Comparison of ENCODE assay signal across 1 cellular context in genomic region chr2:58046585-58047372, GRCh38.
TF ChIP-seq lines count a peak whose summit lies in the region.

TSS of gene VRK2 (plus strand) at chr2:58046806. CDS start at chr2:58048832, 2,026 bp downstream.

TF ChIP-seq in HepG2, 621 proteins besides CTCF, POLR2A, EP300 and RAD21 (continued from another document):
- TF ChIP-seq NFE2 (CRISPR knock-in tag; IDR thresholded peaks at IDR 0.05) (no peak), ATF1 (CRISPR knock-in tag; IDR thresholded peaks at IDR 0.05) (no peak), FOXJ3 (CRISPR knock-in tag; IDR thresholded peaks at IDR 0.05; ENCODE audit: borderline replicate concordance) (peak; percentile 81; the same call in 1 of the 2 replicates), PAX8 (CRISPR knock-in tag; IDR thresholded peaks at IDR 0.05; ENCODE audit: borderline replicate concordance) (peak; percentile 93; the same call in 1 of the 2 replicates), ZNF280D (CRISPR knock-in tag; IDR thresholded peaks at IDR 0.05) (peak; percentile 72), TEAD3 (CRISPR knock-in tag; optimal IDR thresholded peaks at IDR 0.05; ENCODE audit: borderline replicate concordance) (peak; percentile 12), ZNF446 (CRISPR knock-in tag; IDR thresholded peaks at IDR 0.05) (peak; percentile 97), ZNF777 (CRISPR knock-in tag; IDR thresholded peaks at IDR 0.05) (peak; percentile 97), ZNF331 (CRISPR knock-in tag; IDR thresholded peaks at IDR 0.05) (peak; percentile 97), SOX6 (IDR thresholded peaks at IDR 0.05) (no peak), SOX6 (CRISPR knock-in tag; IDR thresholded peaks at IDR 0.05) (peak; percentile 80), SMARCC2 (IDR thresholded peaks at IDR 0.05) (no peak), ZFP1 (CRISPR knock-in tag; IDR thresholded peaks at IDR 0.05) (no peak), PHF5A (CRISPR knock-in tag; IDR thresholded peaks at IDR 0.05; ENCODE audit: low read depth, unreplicated experiment) (no peak), ZNF674 (CRISPR knock-in tag; IDR thresholded peaks at IDR 0.05; ENCODE audit: low read depth) (peak; percentile 82), MLLT10 (CRISPR knock-in tag; IDR thresholded peaks at IDR 0.05) (0 out of 2 replicates have a peak, but pooled peaks have one; percentile 21), ZNF740 (CRISPR knock-in tag; IDR thresholded peaks at IDR 0.05) (peak; percentile 62), NR2F1 (CRISPR knock-in tag; IDR thresholded peaks at IDR 0.05) (peak; percentile 82 to 91), ZNF230 (CRISPR knock-in tag; IDR thresholded peaks at IDR 0.05) (peak; percentile 94), U2AF1 (optimal IDR thresholded peaks at IDR 0.05; ENCODE audit: low read depth, low read length) (peak; percentile 94), SAFB2 (CRISPR knock-in tag; IDR thresholded peaks at IDR 0.05; ENCODE audit: borderline replicate concordance, low read depth) (peak; percentile 95), NFIB (CRISPR knock-in tag; IDR thresholded peaks at IDR 0.05; ENCODE audit: borderline replicate concordance) (peak; percentile 93; the same call in 1 of the 2 replicates), ZNF263 (CRISPR knock-in tag; IDR thresholded peaks at IDR 0.05) (peak; percentile 63), CHCHD3 (CRISPR knock-in tag; IDR thresholded peaks at IDR 0.05) (peak; percentile 94; the same call in 1 of the 2 replicates), ZNF841 (CRISPR knock-in tag; IDR thresholded peaks at IDR 0.05; ENCODE audit: borderline replicate concordance) (peak; percentile 90), ZNF770 (CRISPR knock-in tag; IDR thresholded peaks at IDR 0.05) (peak; percentile 79)
- TF ChIP-seq, protein P1, sequence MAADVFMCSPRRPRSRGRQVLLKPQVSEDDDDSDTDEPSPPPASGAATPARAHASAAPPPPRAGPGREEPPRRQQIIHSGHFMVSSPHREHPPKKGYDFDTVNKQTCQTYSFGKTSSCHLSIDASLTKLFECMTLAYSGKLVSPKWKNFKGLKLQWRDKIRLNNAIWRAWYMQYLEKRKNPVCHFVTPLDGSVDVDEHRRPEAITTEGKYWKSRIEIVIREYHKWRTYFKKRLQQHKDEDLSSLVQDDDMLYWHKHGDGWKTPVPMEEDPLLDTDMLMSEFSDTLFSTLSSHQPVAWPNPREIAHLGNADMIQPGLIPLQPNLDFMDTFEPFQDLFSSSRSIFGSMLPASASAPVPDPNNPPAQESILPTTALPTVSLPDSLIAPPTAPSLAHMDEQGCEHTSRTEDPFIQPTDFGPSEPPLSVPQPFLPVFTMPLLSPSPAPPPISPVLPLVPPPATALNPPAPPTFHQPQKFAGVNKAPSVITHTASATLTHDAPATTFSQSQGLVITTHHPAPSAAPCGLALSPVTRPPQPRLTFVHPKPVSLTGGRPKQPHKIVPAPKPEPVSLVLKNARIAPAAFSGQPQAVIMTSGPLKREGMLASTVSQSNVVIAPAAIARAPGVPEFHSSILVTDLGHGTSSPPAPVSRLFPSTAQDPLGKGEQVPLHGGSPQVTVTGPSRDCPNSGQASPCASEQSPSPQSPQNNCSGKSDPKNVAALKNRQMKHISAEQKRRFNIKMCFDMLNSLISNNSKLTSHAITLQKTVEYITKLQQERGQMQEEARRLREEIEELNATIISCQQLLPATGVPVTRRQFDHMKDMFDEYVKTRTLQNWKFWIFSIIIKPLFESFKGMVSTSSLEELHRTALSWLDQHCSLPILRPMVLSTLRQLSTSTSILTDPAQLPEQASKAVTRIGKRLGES (CRISPR knock-in tag; IDR thresholded peaks at IDR 0.05; ENCODE audit: borderline replicate concordance): peak; percentile 91
